In the genomic region with DNA sequence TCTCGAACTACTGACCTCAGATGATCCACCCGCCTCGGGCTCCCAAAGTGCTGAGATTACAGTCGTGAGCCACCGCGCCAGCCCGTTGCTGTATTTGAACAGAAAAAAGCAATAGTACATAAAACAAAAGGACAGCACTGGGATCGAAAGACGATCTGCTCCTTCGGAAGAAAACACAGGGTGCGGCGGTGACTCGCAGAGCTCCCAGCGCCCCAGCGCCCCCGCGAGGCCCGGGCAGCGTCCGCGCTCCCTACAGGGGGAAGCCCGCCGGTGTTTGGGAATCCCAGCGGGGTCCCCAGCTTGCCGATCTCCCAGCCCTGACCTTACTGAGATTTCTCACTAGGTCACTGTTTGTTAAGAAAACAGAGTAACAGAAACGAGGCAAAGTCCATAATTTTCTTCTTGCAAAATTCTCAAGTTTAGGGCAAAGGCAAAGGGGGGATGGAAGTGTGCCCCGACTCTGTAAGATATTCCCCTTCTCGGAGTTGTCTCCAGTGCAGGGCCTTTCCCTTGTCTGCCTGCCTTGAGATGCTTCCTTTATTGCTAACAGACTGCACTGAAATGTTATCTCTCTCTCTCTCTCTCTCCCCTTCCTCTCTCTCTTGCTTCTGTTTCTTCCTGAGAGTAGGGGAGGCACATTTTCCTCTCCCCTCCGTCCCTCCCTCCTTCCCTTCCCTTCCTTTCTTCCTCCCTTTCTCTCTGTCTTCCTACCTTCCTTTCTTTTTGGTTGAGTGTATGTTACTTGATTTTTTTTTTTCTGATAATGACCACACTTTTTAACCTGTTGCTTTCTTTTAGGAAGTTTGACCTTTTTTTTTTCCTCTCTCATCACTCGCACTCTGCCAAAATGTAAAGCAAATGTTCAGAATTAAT, we compare ENCODE assay signal across 8 cellular contexts.
DNase-seq lines count a peak whose midpoint lies in the region; ATAC-seq, FAIRE-seq and TF ChIP-seq lines count a peak whose summit lies in the region.

No MANE protein-coding gene starts in this region.

- H3K14ac ChIP-seq in neuronal stem cell (ENCODE audit: low read length): no peak overlapping the region

- no peaks in the 10 kb centered on the region for H3K27me3 ChIP-seq in foreskin keratinocyte
- H3K27me3 ChIP-seq in neuronal stem cell (ENCODE audit: control insufficient read depth in 3 of 3, insufficient read depth in 3 of 3, low read depth in 1 of 3, low read length in 3 of 3): no peaks in the 10 kb centered on the region

- H3K4me3 ChIP-seq in neuronal stem cell (ENCODE audit: low read length in 2 of 2): peak overlapping the region in 1 of 2 donors; percentile 57

- H2BK12ac ChIP-seq in neuronal stem cell (ENCODE audit: low read length): no peak overlapping the region

- H2BK120ac ChIP-seq in neuronal stem cell (ENCODE audit: low read depth, low read length): no peak overlapping the region

- no peak overlapping the region for H2BK5ac ChIP-seq in neuronal stem cell (ENCODE audit: low read length)

- peak; percentile 50 for ATAC-seq in HG03442 (IDR thresholded peaks at IDR 0.05; ENCODE audit: unreplicated experiment)
- peak; percentile 86 for ATAC-seq in foreskin keratinocyte
- no peak for ATAC-seq in HG03520 (IDR thresholded peaks at IDR 0.05; ENCODE audit: unreplicated experiment)
- ATAC-seq in GM19455 (IDR thresholded peaks at IDR 0.05; ENCODE audit: unreplicated experiment): no peak

- H3K9me3 ChIP-seq in neuronal stem cell (replicated peaks in 1 of 2; ENCODE audit: control insufficient read depth in 2 of 2, insufficient read depth in 1 of 2, low read depth in 1 of 2, low read length in 2 of 2): no peaks in the 10 kb centered on the region

- H3K27ac ChIP-seq in foreskin keratinocyte (peak overlapping the region; percentile 69), neuronal stem cell (replicated peaks; ENCODE audit: low read length) (no peak overlapping the region)

- H2AFZ ChIP-seq in neuronal stem cell (ENCODE audit: low read length): peak overlapping the region; percentile 39

- no peak overlapping the region for H3K9ac ChIP-seq in neuronal stem cell (ENCODE audit: low read depth, low read length, poor library complexity)

- H4K8ac ChIP-seq in neuronal stem cell (ENCODE audit: low read depth, low read length): no peak overlapping the region

- H3K79me1 ChIP-seq in neuronal stem cell (ENCODE audit: low read depth, low read length): no peaks in the 10 kb centered on the region

- H3K4ac ChIP-seq in neuronal stem cell (ENCODE audit: low read length): no peak overlapping the region

- H3K4me1 ChIP-seq in foreskin keratinocyte (peaks cover 3% of the 10 kb centered on the region), neuronal stem cell (ENCODE audit: control insufficient read depth in 2 of 2, insufficient read depth in 1 of 2, low read depth in 1 of 2, low read length in 2 of 2) (peaks cover 0 to 4% of the 10 kb centered on the region in 2 donors)

- WGBS in neuronal stem cell (ENCODE audit: extremely low coverage in 2 of 2, insufficient read length in 2 of 2, insufficient replicate concordance in 1 of 2), 2 donors: no CpG with 5 or more reads among the region's 30 CpGs

- no peak overlapping the region for H4K91ac ChIP-seq in neuronal stem cell (ENCODE audit: low read depth, low read length, poor library complexity)

- no peaks in the 10 kb centered on the region for H3K36me3 ChIP-seq in neuronal stem cell (replicated peaks in 1 of 2; ENCODE audit: control insufficient read depth in 2 of 2, insufficient read depth in 2 of 2, low read length in 2 of 2)

- peak; percentile 78 for FAIRE-seq in GM12892 (lab: Jason Lieb, UNC)

- peak; percentile 37 for DNase-seq in GM12892 (ENCODE audit: insufficient read length)
- peak; percentile 32 for DNase-seq in activated T-cell treated with anti-CD3 and anti-CD28 coated beads, Interleukin-2, amount 50 U/mL, for 1 hour
- DNase-seq in foreskin keratinocyte: peak; percentile 32 to 49
- peak; percentile 29 for DNase-seq in neuronal stem cell (ENCODE audit: low spot score)
- no peak for DNase-seq in middle frontal gyrus (ENCODE audit: extremely low spot score, low spot score)

- no peak overlapping the region for H3K23ac ChIP-seq in neuronal stem cell (ENCODE audit: low read depth, low read length, poor library complexity)

- TF ChIP-seq CTCF in foreskin keratinocyte (conservative IDR thresholded peaks at IDR 0.05): peak; percentile 92

- H2BK15ac ChIP-seq in neuronal stem cell (ENCODE audit: low read length): no peak overlapping the region

- peak overlapping the region; percentile 35 for H3K4me2 ChIP-seq in neuronal stem cell (ENCODE audit: insufficient read depth, low read length, poor library complexity, severe bottlenecking)

- no peak overlapping the region for H3K18ac ChIP-seq in neuronal stem cell (ENCODE audit: low read length)

- H2AK5ac ChIP-seq in neuronal stem cell (ENCODE audit: low read depth, low read length): no peak overlapping the region

- no peak for TF ChIP-seq POLR2A in GM12892 (IDR thresholded peaks at IDR 0.05; ENCODE audit: low read depth, low read length)

Comparison
In these comparisons a context has a peak if more than half of its experiments do, and no peak if none do; other contexts are left out.
1. ATAC-seq: peak in HG03442 (single experiment) and foreskin keratinocyte (single experiment); none in HG03520 (single experiment) and GM19455 (single experiment).